Comparison of ENCODE assay signal across 1 cellular context in genomic region chr9:113221003-113221799, GRCh38.
TF ChIP-seq lines count a peak whose summit lies in the region.

TSS of gene FKBP15 (minus strand) at chr9:113221277. CDS start at chr9:113221243, 34 bp downstream.
TSS of gene SLC31A1 (plus strand) at chr9:113221544. CDS start at chr9:113256149, 34,605 bp downstream.

TF ChIP-seq in HepG2, 621 proteins besides CTCF, POLR2A, EP300 and RAD21 (continued from another document and continues in another):
- peak; percentile 28; the same call in 1 of the 2 replicates for TF ChIP-seq ZNF770 (CRISPR knock-in tag; IDR thresholded peaks at IDR 0.05)
- no peak; the same call in 1 of the 2 replicates for TF ChIP-seq KDM5B (CRISPR knock-in tag; IDR thresholded peaks at IDR 0.05; ENCODE audit: borderline replicate concordance)
- no peak for TF ChIP-seq JARID2 (CRISPR knock-in tag; IDR thresholded peaks at IDR 0.05; ENCODE audit: insufficient replicate concordance)
- no peak for TF ChIP-seq ZBTB40 (IDR thresholded peaks at IDR 0.05)
- no peak; the same call in 1 of the 2 replicates for TF ChIP-seq ZBTB40 (CRISPR knock-in tag; IDR thresholded peaks at IDR 0.05)
- no peak for TF ChIP-seq RAD51 (IDR thresholded peaks at IDR 0.05; ENCODE audit: borderline replicate concordance)
- peak; percentile 34; the same call in 1 of the 2 replicates for TF ChIP-seq SAFB2 (CRISPR knock-in tag; IDR thresholded peaks at IDR 0.05; ENCODE audit: borderline replicate concordance, low read depth)
- no peak for TF ChIP-seq ZNF547 (CRISPR knock-in tag; IDR thresholded peaks at IDR 0.05)
- TF ChIP-seq GZF1 (CRISPR knock-in tag; IDR thresholded peaks at IDR 0.05) = peak; percentile 63
- TF ChIP-seq ZNF407 (CRISPR knock-in tag; IDR thresholded peaks at IDR 0.05; ENCODE audit: not compliant biosample characterization) = peak; percentile 65
- TF ChIP-seq ZKSCAN5 (CRISPR knock-in tag; IDR thresholded peaks at IDR 0.05) = no peak
- peak; percentile 93 for TF ChIP-seq GABPB1 (CRISPR knock-in tag; IDR thresholded peaks at IDR 0.05)
- no peak for TF ChIP-seq SCMH1 (CRISPR knock-in tag; IDR thresholded peaks at IDR 0.05; ENCODE audit: borderline replicate concordance)
- TF ChIP-seq, protein P1, sequence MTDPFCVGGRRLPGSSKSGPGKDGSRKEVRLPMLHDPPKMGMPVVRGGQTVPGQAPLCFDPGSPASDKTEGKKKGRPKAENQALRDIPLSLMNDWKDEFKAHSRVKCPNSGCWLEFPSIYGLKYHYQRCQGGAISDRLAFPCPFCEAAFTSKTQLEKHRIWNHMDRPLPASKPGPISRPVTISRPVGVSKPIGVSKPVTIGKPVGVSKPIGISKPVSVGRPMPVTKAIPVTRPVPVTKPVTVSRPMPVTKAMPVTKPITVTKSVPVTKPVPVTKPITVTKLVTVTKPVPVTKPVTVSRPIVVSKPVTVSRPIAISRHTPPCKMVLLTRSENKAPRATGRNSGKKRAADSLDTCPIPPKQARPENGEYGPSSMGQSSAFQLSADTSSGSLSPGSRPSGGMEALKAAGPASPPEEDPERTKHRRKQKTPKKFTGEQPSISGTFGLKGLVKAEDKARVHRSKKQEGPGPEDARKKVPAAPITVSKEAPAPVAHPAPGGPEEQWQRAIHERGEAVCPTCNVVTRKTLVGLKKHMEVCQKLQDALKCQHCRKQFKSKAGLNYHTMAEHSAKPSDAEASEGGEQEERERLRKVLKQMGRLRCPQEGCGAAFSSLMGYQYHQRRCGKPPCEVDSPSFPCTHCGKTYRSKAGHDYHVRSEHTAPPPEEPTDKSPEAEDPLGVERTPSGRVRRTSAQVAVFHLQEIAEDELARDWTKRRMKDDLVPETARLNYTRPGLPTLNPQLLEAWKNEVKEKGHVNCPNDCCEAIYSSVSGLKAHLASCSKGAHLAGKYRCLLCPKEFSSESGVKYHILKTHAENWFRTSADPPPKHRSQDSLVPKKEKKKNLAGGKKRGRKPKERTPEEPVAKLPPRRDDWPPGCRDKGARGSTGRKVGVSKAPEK (CRISPR knock-in tag; IDR thresholded peaks at IDR 0.05; ENCODE audit: borderline replicate concordance) = no peak
- no peak; the same call in 1 of the 2 replicates for TF ChIP-seq ZNF580 (CRISPR knock-in tag; IDR thresholded peaks at IDR 0.05; ENCODE audit: borderline replicate concordance, low read depth)
- TF ChIP-seq RFX3 (CRISPR knock-in tag; IDR thresholded peaks at IDR 0.05) = no peak
- no peak for TF ChIP-seq CENPX (CRISPR knock-in tag; IDR thresholded peaks at IDR 0.05)
- no peak for TF ChIP-seq NFATC3 (CRISPR knock-in tag; IDR thresholded peaks at IDR 0.05)
- TF ChIP-seq NFYC (CRISPR knock-in tag; IDR thresholded peaks at IDR 0.05) = peak; percentile 78
- TF ChIP-seq FOXJ3 (CRISPR knock-in tag; IDR thresholded peaks at IDR 0.05; ENCODE audit: borderline replicate concordance) = no peak
- TF ChIP-seq SUZ12 (IDR thresholded peaks at IDR 0.05; ENCODE audit: low read depth, low read length) = no peak
- TF ChIP-seq ADNP (CRISPR knock-in tag; IDR thresholded peaks at IDR 0.05) = no peak
- no peak for TF ChIP-seq ATRX (CRISPR knock-in tag; IDR thresholded peaks at IDR 0.05; ENCODE audit: borderline replicate concordance)
- no peak for TF ChIP-seq ZNF883 (CRISPR knock-in tag; IDR thresholded peaks at IDR 0.05; ENCODE audit: not compliant biosample characterization)
- TF ChIP-seq ZNF160 (CRISPR knock-in tag; IDR thresholded peaks at IDR 0.05) = no peak
- TF ChIP-seq, protein P2, sequence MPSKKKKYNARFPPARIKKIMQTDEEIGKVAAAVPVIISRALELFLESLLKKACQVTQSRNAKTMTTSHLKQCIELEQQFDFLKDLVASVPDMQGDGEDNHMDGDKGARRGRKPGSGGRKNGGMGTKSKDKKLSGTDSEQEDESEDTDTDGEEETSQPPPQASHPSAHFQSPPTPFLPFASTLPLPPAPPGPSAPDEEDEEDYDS (CRISPR knock-in tag; IDR thresholded peaks at IDR 0.05) = peak; percentile 80
- TF ChIP-seq FLYWCH1 (CRISPR knock-in tag; IDR thresholded peaks at IDR 0.05) = no peak
- TF ChIP-seq U2AF2 (IDR thresholded peaks at IDR 0.05; ENCODE audit: low read depth, low read length) = no peak
- TF ChIP-seq THAP8 (CRISPR knock-in tag; IDR thresholded peaks at IDR 0.05; ENCODE audit: borderline replicate concordance) = no peak
